9 cellular contexts compared by ENCODE assay signal in the genomic region with DNA sequence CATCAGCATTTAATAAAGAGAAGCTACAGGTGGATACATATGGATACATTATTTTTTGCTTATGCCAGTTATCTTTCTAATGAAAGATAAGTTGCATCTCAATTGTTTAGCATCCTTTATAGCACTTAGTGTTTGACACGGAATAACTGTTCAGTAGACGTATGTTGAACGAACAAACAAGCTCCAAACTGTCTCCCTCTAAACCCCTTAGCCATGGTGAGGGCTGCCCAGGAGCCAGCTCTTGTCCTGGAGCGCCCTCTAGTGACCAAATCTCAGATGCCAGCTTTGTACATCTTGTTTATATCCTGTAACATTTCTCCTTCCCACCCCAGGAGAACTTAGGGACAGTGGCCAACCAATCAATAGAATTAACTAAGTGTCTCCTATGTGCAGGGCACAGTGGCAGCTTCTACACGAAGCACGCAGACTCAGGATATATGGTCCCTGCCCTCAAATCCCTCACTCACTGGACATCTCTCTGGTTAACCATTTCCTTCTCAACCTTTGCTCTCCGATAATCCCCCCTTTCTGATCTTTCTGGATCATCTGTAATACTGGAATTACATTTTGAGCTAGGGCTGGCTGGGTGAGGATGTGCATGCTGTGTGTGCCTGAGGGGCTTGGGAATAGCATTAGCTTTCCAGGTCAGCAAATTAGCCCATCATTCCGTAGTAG. TPM values are rescaled to one million over a fixed set of nuclear protein-coding genes. Genes with fewer than 3 reads are reported as not detected.
DNase-seq lines count a peak whose midpoint lies in the region; ATAC-seq and TF ChIP-seq lines count a peak whose summit lies in the region.
"Had no signal": no experiment of that assay in that cellular context is flagged by ENCODE, and none has a peak within 500 bp of the region (broad histone marks: within the 10 kb centered on the region; RNA-seq: fewer than 3 reads in every experiment).

No MANE protein-coding gene starts in this region.

- no peaks in the 10 kb centered on the region for H3K27me3 ChIP-seq in aorta (ENCODE audit: control insufficient read depth in 1 of 2, insufficient read depth in 2 of 2, low read length in 1 of 2)
- H3K27me3 ChIP-seq: BLaER1 treated with 17β-estradiol and CSF1 and Interleukin-3, amounts not matched to agents 10 nM and 100 nM had no signal

- H3K4me3 Mint-ChIP-seq in activated naive CD4-positive, alpha-beta T cell treated with anti-CD3 and anti-CD28 coated beads, Interleukin-2, amount 10 ng/mL, durations not matched to agents 7 days and 5 days = no peak overlapping the region

- WGBS in aorta, 2 donors = 24 to 25% methylated on average over 8 of the region's 8 CpGs

- no peaks in the 10 kb centered on the region for H3K9me3 ChIP-seq in aorta (ENCODE audit: control insufficient read depth, low read length)
- H3K9me3 ChIP-seq: BLaER1 treated with 17β-estradiol and CSF1 and Interleukin-3, amounts not matched to agents 10 nM and 100 nM had no signal

- H3K9me3 Mint-ChIP-seq in activated naive CD4-positive, alpha-beta T cell treated with anti-CD3 and anti-CD28 coated beads, Interleukin-2, amount 10 ng/mL, durations not matched to agents 7 days and 5 days = no peaks in the 10 kb centered on the region

- H3K27me3 Mint-ChIP-seq in activated naive CD4-positive, alpha-beta T cell treated with anti-CD3 and anti-CD28 coated beads, Interleukin-2, amount 10 ng/mL, durations not matched to agents 7 days and 5 days = peaks cover 10% of the 10 kb centered on the region

- no peaks in the 10 kb centered on the region for H3K36me3 Mint-ChIP-seq in activated naive CD4-positive, alpha-beta T cell treated with anti-CD3 and anti-CD28 coated beads, Interleukin-2, amount 10 ng/mL, durations not matched to agents 7 days and 5 days

- no peak overlapping the region for H3K4me3 ChIP-seq in aorta (ENCODE audit: low read length in 2 of 2)
- H3K4me3 ChIP-seq: BLaER1 treated with 17β-estradiol and CSF1 and Interleukin-3, amounts not matched to agents 10 nM and 100 nM had no signal

- no peak for DNase-seq in Right ventricle myocardium inferior (ENCODE audit: missing footprints)
- no peak for DNase-seq in cardiac septum (ENCODE audit: low spot score)
- peak; percentile 35 for DNase-seq in NCI-H128 (lab: John Stamatoyannopoulos, UW; ENCODE audit: unreplicated experiment)
- peak; percentile 89 for DNase-seq in activated naive CD4-positive, alpha-beta T cell treated with anti-CD3 and anti-CD28 coated beads, Interleukin-2, amount 10 ng/mL, durations not matched to agents 7 days and 5 days
- DNase-seq in Right ventricle myocardium superior = peak; percentile 79
- peak; percentile 26 for DNase-seq in pulmonary artery endothelial cell (ENCODE audit: low read depth, low spot score)
- peak; percentile 78 to 86 for DNase-seq in aorta

- H3K27ac Mint-ChIP-seq in activated naive CD4-positive, alpha-beta T cell treated with anti-CD3 and anti-CD28 coated beads, Interleukin-2, amount 10 ng/mL, durations not matched to agents 7 days and 5 days = no peak overlapping the region

- H3K36me3 ChIP-seq in aorta (ENCODE audit: control insufficient read depth in 1 of 2, insufficient read depth in 2 of 2, low read length in 1 of 2) = no peaks in the 10 kb centered on the region
- H3K36me3 ChIP-seq: BLaER1 treated with 17β-estradiol and CSF1 and Interleukin-3, amounts not matched to agents 10 nM and 100 nM had no signal

- no peaks in the 10 kb centered on the region for H3K4me1 ChIP-seq in aorta (ENCODE audit: control insufficient read depth in 1 of 2, insufficient read depth in 2 of 2, low read length in 2 of 2)

- no peak overlapping the region for H3K27ac ChIP-seq in aorta (ENCODE audit: low read depth in 1 of 2, low read length in 2 of 2)
- H3K27ac ChIP-seq: BLaER1 treated with 17β-estradiol and CSF1 and Interleukin-3, amounts not matched to agents 10 nM and 100 nM had no signal

- ATAC-seq in Right ventricle myocardium inferior = peak; percentile 75
- ATAC-seq in SK-N-SH treated with all-trans-retinoic acid at 6 μM for 48 hours = peak; percentile 98
- peak; percentile 91 for ATAC-seq in Right ventricle myocardium superior (ENCODE audit: poor library complexity)
- peak; percentile 75 for ATAC-seq in aorta (ENCODE audit: low FRiP score)

- peaks cover 7% of the 10 kb centered on the region for H3K4me1 Mint-ChIP-seq in activated naive CD4-positive, alpha-beta T cell treated with anti-CD3 and anti-CD28 coated beads, Interleukin-2, amount 10 ng/mL, durations not matched to agents 7 days and 5 days

- CTCF ChIA-PET in activated naive CD4-positive, alpha-beta T cell treated with anti-CD3 and anti-CD28 coated beads, Interleukin-2, amount 10 ng/mL, durations not matched to agents 7 days and 5 days (lab: Charles Lee) = interaction anchor here (0.6 to 4.3 kb wide), 62 partner anchors 9 to 496 kb away, joined by 3 to 69 read pairs (median 4); a partner anchor contains a TSS

- intact Hi-C loops in Right ventricle myocardium inferior (cut with DNase I) (loop anchor here (2.0 to 5.0 kb wide), 2 partner anchors 83 to 289 kb away; no protein-coding TSS in a partner anchor), cardiac septum (cut with DNase I) (loop anchor here (2.0 to 5.0 kb wide), 3 partner anchors 35 to 289 kb away; no protein-coding TSS in a partner anchor), Right ventricle myocardium superior (cut with DNase I) (loop anchor here (10.0 kb wide), 2 partner anchors 81 to 291 kb away; no protein-coding TSS in a partner anchor), aorta (cut with DNase I) (loop anchor here in 1 of 2 donors (10.0 kb wide), 1 partner anchor 291 kb away; no protein-coding TSS in a partner anchor)

TF ChIP-seq in SK-N-SH treated with all-trans-retinoic acid at 6 μM for 48 hours, 23 proteins besides CTCF, POLR2A, EP300 and RAD21:
- TF ChIP-seq, protein P1, sequence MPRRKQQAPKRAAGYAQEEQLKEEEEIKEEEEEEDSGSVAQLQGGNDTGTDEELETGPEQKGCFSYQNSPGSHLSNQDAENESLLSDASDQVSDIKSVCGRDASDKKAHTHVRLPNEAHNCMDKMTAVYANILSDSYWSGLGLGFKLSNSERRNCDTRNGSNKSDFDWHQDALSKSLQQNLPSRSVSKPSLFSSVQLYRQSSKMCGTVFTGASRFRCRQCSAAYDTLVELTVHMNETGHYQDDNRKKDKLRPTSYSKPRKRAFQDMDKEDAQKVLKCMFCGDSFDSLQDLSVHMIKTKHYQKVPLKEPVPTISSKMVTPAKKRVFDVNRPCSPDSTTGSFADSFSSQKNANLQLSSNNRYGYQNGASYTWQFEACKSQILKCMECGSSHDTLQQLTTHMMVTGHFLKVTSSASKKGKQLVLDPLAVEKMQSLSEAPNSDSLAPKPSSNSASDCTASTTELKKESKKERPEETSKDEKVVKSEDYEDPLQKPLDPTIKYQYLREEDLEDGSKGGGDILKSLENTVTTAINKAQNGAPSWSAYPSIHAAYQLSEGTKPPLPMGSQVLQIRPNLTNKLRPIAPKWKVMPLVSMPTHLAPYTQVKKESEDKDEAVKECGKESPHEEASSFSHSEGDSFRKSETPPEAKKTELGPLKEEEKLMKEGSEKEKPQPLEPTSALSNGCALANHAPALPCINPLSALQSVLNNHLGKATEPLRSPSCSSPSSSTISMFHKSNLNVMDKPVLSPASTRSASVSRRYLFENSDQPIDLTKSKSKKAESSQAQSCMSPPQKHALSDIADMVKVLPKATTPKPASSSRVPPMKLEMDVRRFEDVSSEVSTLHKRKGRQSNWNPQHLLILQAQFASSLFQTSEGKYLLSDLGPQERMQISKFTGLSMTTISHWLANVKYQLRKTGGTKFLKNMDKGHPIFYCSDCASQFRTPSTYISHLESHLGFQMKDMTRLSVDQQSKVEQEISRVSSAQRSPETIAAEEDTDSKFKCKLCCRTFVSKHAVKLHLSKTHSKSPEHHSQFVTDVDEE (CRISPR knock-in tag; IDR thresholded peaks at IDR 0.05) = no peak
- no peak for TF ChIP-seq OSR1 (CRISPR knock-in tag; IDR thresholded peaks at IDR 0.05)
- TF ChIP-seq RARB (CRISPR knock-in tag; IDR thresholded peaks at IDR 0.05) = no peak
- TF ChIP-seq PPARA (CRISPR knock-in tag; IDR thresholded peaks at IDR 0.05; ENCODE audit: borderline replicate concordance) = no peak
- no peak for TF ChIP-seq ZC3H10 (CRISPR knock-in tag; IDR thresholded peaks at IDR 0.05)
- TF ChIP-seq, protein P2, sequence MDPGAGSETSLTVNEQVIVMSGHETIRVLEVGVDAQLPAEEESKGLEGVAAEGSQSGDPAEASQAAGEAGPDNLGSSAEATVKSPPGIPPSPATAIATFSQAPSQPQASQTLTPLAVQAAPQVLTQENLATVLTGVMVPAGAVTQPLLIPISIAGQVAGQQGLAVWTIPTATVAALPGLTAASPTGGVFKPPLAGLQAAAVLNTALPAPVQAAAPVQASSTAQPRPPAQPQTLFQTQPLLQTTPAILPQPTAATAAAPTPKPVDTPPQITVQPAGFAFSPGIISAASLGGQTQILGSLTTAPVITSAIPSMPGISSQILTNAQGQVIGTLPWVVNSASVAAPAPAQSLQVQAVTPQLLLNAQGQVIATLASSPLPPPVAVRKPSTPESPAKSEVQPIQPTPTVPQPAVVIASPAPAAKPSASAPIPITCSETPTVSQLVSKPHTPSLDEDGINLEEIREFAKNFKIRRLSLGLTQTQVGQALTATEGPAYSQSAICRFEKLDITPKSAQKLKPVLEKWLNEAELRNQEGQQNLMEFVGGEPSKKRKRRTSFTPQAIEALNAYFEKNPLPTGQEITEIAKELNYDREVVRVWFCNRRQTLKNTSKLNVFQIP (CRISPR knock-in tag; IDR thresholded peaks at IDR 0.05; ENCODE audit: borderline replicate concordance, low read depth) = no peak
- no peak for TF ChIP-seq CSDC2 (CRISPR knock-in tag; IDR thresholded peaks at IDR 0.05)
- no peak for TF ChIP-seq ZNF565 (CRISPR knock-in tag; conservative IDR thresholded peaks at IDR 0.05; ENCODE audit: low read depth)
- TF ChIP-seq ZNF8 (CRISPR knock-in tag; IDR thresholded peaks at IDR 0.05) = no peak
TF ChIP-seq in SK-N-SH treated with all-trans-retinoic acid at 6 μM for 48 hours: peak in this region for 0.

RNA-seq across cellular contexts. Expression of a gene that starts 22.9 kb away (rescaled TPM):
- total RNA-seq in Right ventricle myocardium inferior (not detected), cardiac septum (not detected), Right ventricle myocardium superior (not detected), pulmonary artery endothelial cell (not detected in 2 replicates), aorta (not detected)
- polyA plus RNA-seq in aorta = not detected

RNA-seq across cellular contexts. Expression of a gene that starts 45.1 kb away (rescaled TPM):
- total RNA-seq in Right ventricle myocardium inferior = not detected
- 0.46 TPM for total RNA-seq in cardiac septum
- total RNA-seq in Right ventricle myocardium superior = not detected
- total RNA-seq in pulmonary artery endothelial cell = not detected in 2 replicates
- total RNA-seq in aorta = under 1 TPM; 0.26 to 0.27 TPM
- under 1 TPM in 1 of 2 donors, not detected in 1; 0.25 TPM for polyA plus RNA-seq in aorta

Comparison
In these comparisons a context has a peak if more than half of its experiments do, and no peak if none do; other contexts are left out.
1. DNase-seq: peak in NCI-H128 (single experiment), activated naive CD4-positive, alpha-beta T cell treated with anti-CD3 and anti-CD28 coated beads, Interleukin-2, amount 10 ng/mL, durations not matched to agents 7 days and 5 days (single experiment), Right ventricle myocardium superior (single experiment), pulmonary artery endothelial cell (single experiment) and aorta (2 of 2); none in Right ventricle myocardium inferior (single experiment) and cardiac septum (single experiment).
2. Peak in every context shown above with its lines, with median percentiles within 50 percentile points of each other: ATAC-seq.